ENCODE assay signal across 17 cellular contexts in the genomic region with DNA sequence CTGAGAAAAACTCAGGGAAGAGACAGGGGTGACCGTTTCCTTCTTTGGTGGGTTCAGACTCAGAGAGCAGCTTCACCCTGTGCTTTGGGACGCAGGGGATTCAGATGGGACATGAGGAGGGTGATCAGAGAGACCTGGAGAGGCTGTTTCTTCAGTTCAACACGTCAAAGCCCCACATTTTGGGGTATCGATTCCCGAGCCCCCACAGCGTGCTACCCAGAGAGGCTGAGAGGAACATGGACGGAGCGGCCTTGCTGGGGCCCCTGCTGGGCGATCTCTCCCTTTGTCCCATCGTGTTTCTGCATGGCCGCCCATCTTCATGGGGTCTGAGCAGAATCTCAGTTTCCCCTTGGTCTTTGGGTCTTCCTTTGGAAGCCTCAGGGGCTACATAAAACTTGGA.
"Had no signal": no experiment of that assay in that cellular context is flagged by ENCODE, and none has a peak within 500 bp of the region (broad histone marks: within the 10 kb centered on the region; RNA-seq: fewer than 3 reads in every experiment).

No MANE protein-coding gene starts in this region.

- ATAC-seq: activated CD4-positive, CD25-positive, alpha-beta regulatory T cell treated with anti-CD3 and anti-CD28 coated beads, Interleukin-2, amount 50 U/mL, for 24 hours; stimulated activated naive CD8-positive, alpha-beta T cell treated with anti-CD3 and anti-CD28 coated beads, Interleukin-15, amount 100 ng/mL, for 72 hours had no signal

- H3K4me1 Mint-ChIP-seq: activated naive CD4-positive, alpha-beta T cell treated with anti-CD3 and anti-CD28 coated beads, Interleukin-2, amount 50 U/mL, for 24 hours; neural crest cell had no signal

- H3K27me3 ChIP-seq: cardiac muscle cell, right atrium auricular region, testis, upper lobe of left lung had no signal

- H3K27ac Mint-ChIP-seq: activated naive CD4-positive, alpha-beta T cell treated with anti-CD3 and anti-CD28 coated beads, Interleukin-2, amount 50 U/mL, for 24 hours had no signal

- H3K9me3 Mint-ChIP-seq: activated naive CD4-positive, alpha-beta T cell treated with anti-CD3 and anti-CD28 coated beads, Interleukin-2, amount 50 U/mL, for 24 hours; neural crest cell; stimulated activated naive CD8-positive, alpha-beta T cell treated with anti-CD3 and anti-CD28 coated beads, Interleukin-15, amount 100 ng/mL, for 72 hours had no signal

- DNase-seq: amygdala; foreskin fibroblast; hippocampal formation; mammary epithelial cell; SHP77; stimulated activated CD4-positive, alpha-beta T cell treated with anti-CD3 and anti-CD28 coated beads, Interleukin-2, amount 100 ng/mL, for 48 hours; stimulated activated naive CD8-positive, alpha-beta T cell treated with anti-CD3 and anti-CD28 coated beads, Interleukin-15, amount 100 ng/mL, for 72 hours; T1000; testis had no signal

- H3K27ac ChIP-seq: cardiac muscle cell, prostate gland, right atrium auricular region, SK-N-MC, testis, upper lobe of left lung had no signal

- H3K9me3 ChIP-seq: prostate gland, right atrium auricular region, testis, upper lobe of left lung had no signal

- H3K4me3 Mint-ChIP-seq: activated naive CD4-positive, alpha-beta T cell treated with anti-CD3 and anti-CD28 coated beads, Interleukin-2, amount 50 U/mL, for 24 hours; neural crest cell; stimulated activated naive CD8-positive, alpha-beta T cell treated with anti-CD3 and anti-CD28 coated beads, Interleukin-15, amount 100 ng/mL, for 72 hours had no signal

- H3K36me3 Mint-ChIP-seq: activated naive CD4-positive, alpha-beta T cell treated with anti-CD3 and anti-CD28 coated beads, Interleukin-2, amount 50 U/mL, for 24 hours had no signal

- H3K36me3 ChIP-seq: cardiac muscle cell, prostate gland, right atrium auricular region, upper lobe of left lung had no signal

- H3K4me3 ChIP-seq: cardiac muscle cell, prostate gland, right atrium auricular region, SK-N-MC, testis, upper lobe of left lung had no signal

- H3K4me1 ChIP-seq: prostate gland, right atrium auricular region, testis, upper lobe of left lung had no signal
